Comparison of ENCODE assay signal across 12 cellular contexts in the genomic region with DNA sequence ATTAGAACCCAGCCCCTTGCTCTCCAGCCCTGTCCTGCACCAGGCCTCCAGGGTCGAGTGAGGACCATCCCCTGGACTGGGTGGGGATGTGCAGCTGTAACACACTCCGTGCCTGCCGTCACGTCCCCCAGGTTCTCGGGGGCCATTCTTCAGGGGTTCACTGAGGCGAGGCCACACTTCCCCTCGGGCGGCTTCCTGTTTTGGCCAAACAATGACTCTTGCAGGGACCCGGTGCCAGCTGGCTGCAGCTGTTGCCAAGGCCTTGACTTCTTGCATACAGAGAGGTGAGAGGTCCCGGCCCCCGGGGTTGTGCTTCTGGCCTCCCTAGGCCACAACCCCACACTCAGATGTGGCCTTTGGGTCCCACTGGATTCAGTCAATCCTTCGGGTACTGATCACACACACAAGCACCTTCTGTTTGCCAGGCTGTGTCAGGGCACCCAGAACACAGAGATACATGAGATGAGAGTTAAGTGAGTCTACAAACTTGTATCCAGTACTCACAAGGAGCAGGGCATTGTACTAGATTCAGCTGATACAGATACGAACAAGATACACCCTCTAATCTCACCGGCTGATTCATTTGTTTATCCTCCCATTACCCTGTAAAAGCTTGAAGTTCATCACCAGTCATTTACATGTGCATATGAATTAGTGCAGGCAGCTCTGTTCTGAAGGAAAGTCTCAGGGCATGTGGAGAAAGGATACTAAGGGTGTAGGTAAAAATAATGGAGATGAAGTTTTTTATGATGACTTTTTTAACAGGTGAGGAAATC. TPM values are rescaled to one million over a fixed set of nuclear protein-coding genes. Genes with fewer than 3 reads are reported as not detected.
DNase-seq lines count a peak whose midpoint lies in the region; ATAC-seq and TF ChIP-seq lines count a peak whose summit lies in the region.
"Had no signal": no experiment of that assay in that cellular context is flagged by ENCODE, and none has a peak within 500 bp of the region (broad histone marks: within the 10 kb centered on the region; RNA-seq: fewer than 3 reads in every experiment).

No MANE protein-coding gene starts in this region.

- ATAC-seq in GM19397 (IDR thresholded peaks at IDR 0.05; ENCODE audit: unreplicated experiment) (peak; percentile 92), HG03280 (IDR thresholded peaks at IDR 0.05; ENCODE audit: unreplicated experiment) (peak; percentile 75)
- ATAC-seq: body of pancreas had no signal

- no peaks in the 10 kb centered on the region for H3K36me3 ChIP-seq in BLaER1 treated with 17β-estradiol and CSF1 and Interleukin-3, amounts not matched to agents 10 nM and 100 nM
- H3K36me3 ChIP-seq in endodermal cell (ENCODE audit: control insufficient read depth, insufficient read depth, low read length): no peaks in the 10 kb centered on the region
- H3K36me3 ChIP-seq: suprapubic skin had no signal

- H4K20me1 ChIP-seq in BLaER1 treated with 17β-estradiol and CSF1 and Interleukin-3, amounts not matched to agents 10 nM and 100 nM: no peaks in the 10 kb centered on the region

- H3K27me3 ChIP-seq in BLaER1 treated with 17β-estradiol and CSF1 and Interleukin-3, amounts not matched to agents 10 nM and 100 nM: no peaks in the 10 kb centered on the region
- no peaks in the 10 kb centered on the region for H3K27me3 ChIP-seq in endodermal cell (ENCODE audit: control insufficient read depth, insufficient read depth, low read length, poor library complexity, severe bottlenecking)
- H3K27me3 ChIP-seq: body of pancreas, suprapubic skin had no signal

- H3K4me2 ChIP-seq in BLaER1 treated with 17β-estradiol and CSF1 and Interleukin-3, amounts not matched to agents 10 nM and 100 nM: peak overlapping the region; percentile 65 to 88 (median 78)

- no peak overlapping the region for H3K4me3 ChIP-seq in BLaER1 treated with 17β-estradiol and CSF1 and Interleukin-3, amounts not matched to agents 10 nM and 100 nM
- H3K4me3 ChIP-seq in endodermal cell (ENCODE audit: low read length): no peak overlapping the region
- H3K4me3 ChIP-seq: body of pancreas, suprapubic skin had no signal

- peaks cover 16% of the 10 kb centered on the region for H3K4me1 Mint-ChIP-seq in endodermal cell

- H3K9ac ChIP-seq in BLaER1 treated with 17β-estradiol and CSF1 and Interleukin-3, amounts not matched to agents 10 nM and 100 nM: peak overlapping the region in 9 of 11 experiments; percentile 57 to 80 (median 66); a peak in 18 of 22 replicates
- no peak overlapping the region for H3K9ac ChIP-seq in endodermal cell (ENCODE audit: extremely low read depth, low read length, poor library complexity, severe bottlenecking)

- 88 to 93% methylated on average over 11 to 14 of the region's 14 CpGs for WGBS in endodermal cell (ENCODE audit: insufficient coverage in 1 of 2, insufficient read length in 1 of 2), 2 experiments

- no peaks in the 10 kb centered on the region for H3K9me3 ChIP-seq in BLaER1 treated with 17β-estradiol and CSF1 and Interleukin-3, amounts not matched to agents 10 nM and 100 nM (replicated peaks in 1 of 11)
- no peaks in the 10 kb centered on the region for H3K9me3 ChIP-seq in endodermal cell (ENCODE audit: control insufficient read depth, low read length)
- H3K9me3 ChIP-seq: body of pancreas, suprapubic skin had no signal

- peaks cover 43 to 80% (median 66%) of the 10 kb centered on the region in 10 experiments for H3K4me1 ChIP-seq in BLaER1 treated with 17β-estradiol and CSF1 and Interleukin-3, amounts not matched to agents 10 nM and 100 nM
- H3K4me1 ChIP-seq in endodermal cell (ENCODE audit: control insufficient read depth, insufficient read depth, low read length): no peaks in the 10 kb centered on the region
- H3K4me1 ChIP-seq: body of pancreas, suprapubic skin had no signal

- H3K4me3 Mint-ChIP-seq in endodermal cell: no peak overlapping the region

- no peak for TF ChIP-seq CTCF in endodermal cell (conservative IDR thresholded peaks at IDR 0.05)

- peaks cover 2% of the 10 kb centered on the region for H3K27me3 Mint-ChIP-seq in endodermal cell (ENCODE audit: insufficient read depth)

- peak overlapping the region; percentile 21 to 94 (median 84); a peak in 21 of 22 replicates for H3K27ac ChIP-seq in BLaER1 treated with 17β-estradiol and CSF1 and Interleukin-3, amounts not matched to agents 10 nM and 100 nM
- no peak overlapping the region for H3K27ac ChIP-seq in endodermal cell (ENCODE audit: low read depth, low read length)
- H3K27ac ChIP-seq: body of pancreas, suprapubic skin had no signal

- H3K27ac Mint-ChIP-seq in endodermal cell: no peak overlapping the region

- H3K9me3 Mint-ChIP-seq in endodermal cell: peaks cover 7% of the 10 kb centered on the region
- H3K9me3 Mint-ChIP-seq: naive thymus-derived CD8-positive, alpha-beta T cell had no signal

- H3K36me3 Mint-ChIP-seq in endodermal cell (ENCODE audit: low read depth): no peaks in the 10 kb centered on the region
- H3K36me3 Mint-ChIP-seq: naive thymus-derived CD8-positive, alpha-beta T cell had no signal

- DNase-seq in endodermal cell: peak; percentile 35
- DNase-seq in SW480 (ENCODE audit: low spot score): no peak
- DNase-seq in AML-193 (lab: John Stamatoyannopoulos, UW): no peak
- no peak for DNase-seq in NCI-H1694 (lab: John Stamatoyannopoulos, UW)
- no peak for DNase-seq in activated T-cell treated with anti-CD3 and anti-CD28 coated beads for 4 hours
- DNase-seq: NCI-H446 had no signal

RNA-seq across cellular contexts. Expression of a gene that starts 32.9 kb away (rescaled TPM):
- 1 to 10 TPM; 1.3 to 1.6 TPM for total RNA-seq in endodermal cell
- 2.0 TPM for polyA plus RNA-seq in endodermal cell (2013, experiment 1 of 2)
- polyA plus RNA-seq in endodermal cell (2013, experiment 2 of 2): 2.2 TPM
- polyA plus RNA-seq: naive thymus-derived CD8-positive, alpha-beta T cell had no signal
